Comparison of ENCODE assay signal across 8 cellular contexts in the genomic region with DNA sequence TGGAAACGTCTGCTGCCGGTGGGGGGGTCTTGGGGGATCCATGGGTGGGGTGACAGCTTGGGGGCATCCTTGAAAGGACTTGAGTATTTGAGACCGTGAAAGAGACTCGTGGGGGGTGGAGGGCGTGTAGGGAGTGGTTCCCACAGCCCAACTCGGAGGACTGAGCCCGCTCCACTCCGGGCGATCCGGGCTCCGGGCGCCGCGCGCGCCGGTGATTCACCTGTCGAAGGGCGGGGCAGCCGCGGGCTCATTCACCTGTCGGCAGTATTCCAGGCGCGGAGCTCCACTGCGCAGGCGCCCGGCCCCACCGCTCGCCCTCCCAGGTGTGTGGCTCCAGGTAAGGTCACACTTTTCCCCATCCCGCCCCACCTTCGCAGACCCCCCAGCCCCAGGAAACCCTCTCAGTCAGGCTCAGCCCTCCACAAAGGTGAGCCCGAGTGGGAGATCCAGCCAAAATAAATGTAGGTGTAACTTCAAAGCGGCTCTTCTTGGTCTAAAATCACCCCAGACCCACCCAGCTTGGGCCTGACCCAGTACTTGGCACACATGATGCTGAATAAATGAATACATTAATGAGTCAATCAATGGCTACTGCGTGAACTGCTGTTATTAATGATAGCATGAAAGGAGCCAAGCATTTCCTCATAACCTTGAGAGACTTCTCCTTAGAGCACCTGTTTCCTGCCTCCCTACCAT. TPM values are rescaled to one million over a fixed set of nuclear protein-coding genes. Genes with fewer than 3 reads are reported as not detected.
A peak's percentile ranks its signal among the peaks of the same experiment; 100 is the strongest.
DNase-seq lines count a peak whose midpoint lies in the region; ATAC-seq and TF ChIP-seq lines count a peak whose summit lies in the region.

No MANE protein-coding gene starts in this region.

- no peak for DNase-seq in AG04449 (ENCODE audit: low read depth, low spot score)
- no peak for DNase-seq in HFFc6
- peak; percentile 62 for DNase-seq in astrocyte of the hippocampus (ENCODE audit: low read depth, low spot score)
- peak; percentile 86 for DNase-seq in lung (ENCODE audit: low spot score)
- DNase-seq in posterior cingulate gyrus: no peak
- DNase-seq in adrenal gland: no peak

- H3K27me3 Mint-ChIP-seq in HFFc6 (ENCODE audit: insufficient read depth): peaks cover 9% of the 10 kb centered on the region

- H3K4me1 Mint-ChIP-seq in HFFc6 (ENCODE audit: low read depth): peaks cover 24% of the 10 kb centered on the region

- TF ChIP-seq CTCF in AG04449 (IDR thresholded peaks at IDR 0.05; ENCODE audit: insufficient read depth, low read length, missing control alignments): no peak
- TF ChIP-seq CTCF in HFFc6 (IDR thresholded peaks at IDR 0.05): no peak
- no peak for TF ChIP-seq CTCF in lung (IDR thresholded peaks at IDR 0.05; ENCODE audit: control extremely low read depth, extremely low read depth)
- TF ChIP-seq CTCF in adrenal gland (IDR thresholded peaks at IDR 0.05): no peak

- H3K4me1 ChIP-seq in lung (ENCODE audit: control insufficient read depth in 2 of 2, insufficient read depth in 2 of 2, low read length in 2 of 2) (peaks cover 0 to 1% of the 10 kb centered on the region in 2 donors), adrenal gland (replicated peaks in 1 of 2) (peaks cover 4 to 5% of the 10 kb centered on the region in 2 donors)

- H3K27ac Mint-ChIP-seq in HFFc6: no peak overlapping the region

- no peaks in the 10 kb centered on the region for H3K27me3 ChIP-seq in lung (ENCODE audit: control insufficient read depth, insufficient read depth)
- peaks cover 38% of the 10 kb centered on the region for H3K27me3 ChIP-seq in adrenal gland

- 15 to 25% methylated on average over 24 to 34 of the region's 34 CpGs for WGBS in lung, 2 donors
- WGBS in adrenal gland, 4 donors: 14 to 67% (median 25%) methylated on average over 1 to 34 of the region's 34 CpGs

- POLR2A ChIA-PET in AG04449 (lab: Yijun Ruan, JAX): interaction anchor here (0.5 to 1.0 kb wide), 3 partner anchors 54 to 256 kb away, joined by 3 read pairs; no protein-coding TSS in a partner anchor

- intact Hi-C loops in posterior cingulate gyrus (cut with DNase I) (no loop called here), adrenal gland (cut with DNase I) (no loop called here)

- no peak for TF ChIP-seq POLR2A in adrenal gland (IDR thresholded peaks at IDR 0.05)

- ATAC-seq in lung (ENCODE audit: insufficient read depth, low FRiP score) (peak; percentile 41), HG02610 (IDR thresholded peaks at IDR 0.05; ENCODE audit: unreplicated experiment) (no peak), GM18519 (IDR thresholded peaks at IDR 0.05; ENCODE audit: low FRiP score, unreplicated experiment) (no peak)

- H3K9me3 ChIP-seq in lung (ENCODE audit: control insufficient read depth in 2 of 2, insufficient read depth in 1 of 2, low read length in 1 of 2): no peaks in the 10 kb centered on the region
- H3K9me3 ChIP-seq in adrenal gland (replicated peaks in 1 of 3): no peaks in the 10 kb centered on the region

- H3K36me3 ChIP-seq in lung (ENCODE audit: control insufficient read depth in 2 of 2, insufficient read depth in 2 of 2, low read length in 2 of 2): no peaks in the 10 kb centered on the region
- H3K36me3 ChIP-seq in adrenal gland (replicated peaks in 1 of 2): no peaks in the 10 kb centered on the region

- CTCF ChIA-PET in AG04449 (lab: Yijun Ruan, JAX): interaction anchor here (0.5 to 4.8 kb wide), 11 partner anchors 10 to 183 kb away, joined by 3 to 21 read pairs (median 3); no protein-coding TSS in a partner anchor

- H3K27ac ChIP-seq in lung (ENCODE audit: low read depth in 1 of 2, low read length in 1 of 2) (no peak overlapping the region), adrenal gland (peak overlapping the region in 1 of 5 donors; percentile 61)

- H3K9me3 Mint-ChIP-seq in HFFc6: no peaks in the 10 kb centered on the region

- peak overlapping the region; percentile 71 for H3K4me3 Mint-ChIP-seq in HFFc6

- H3K4me3 ChIP-seq in AG04449 (ENCODE audit: low read depth, low read length) (peak overlapping the region; percentile 27), lung (no peak overlapping the region), adrenal gland (peak overlapping the region in 1 of 4 donors; percentile 45)

- H3K36me3 Mint-ChIP-seq in HFFc6 (ENCODE audit: low read depth): no peaks in the 10 kb centered on the region

RNA-seq across cellular contexts. Expression of gene NOTCH3, which starts 4.7 kb away (rescaled TPM):
- 10 to 100 TPM in 4 of 6 experiments, 1 to 10 TPM in 2; 3.4 to 18.0 (median 13.1) TPM for total RNA-seq in HFFc6 (2021; fragmentation: NEBNext Ultra II Directional; extraction: Animal tissue kit (Norgen Biotek cat#: 25700))
- total RNA-seq in lung: 10 to 100 TPM; 64.1 to 81.7 TPM
- 10 to 100 TPM; 13.1 to 22.1 TPM for polyA plus RNA-seq in lung
- total RNA-seq in adrenal gland: 10 to 100 TPM in 7 of 8 donors, 1 to 10 TPM in 1; 8.3 to 39.3 (median 17.7) TPM
- polyA plus RNA-seq in adrenal gland: 1 to 10 TPM; 3.7 to 8.9 (median 6.2) TPM

RNA-seq across cellular contexts. Expression of gene EPHX3, which starts 36.1 kb away (rescaled TPM):
- total RNA-seq in HFFc6 (2021; fragmentation: NEBNext Ultra II Directional; extraction: Animal tissue kit (Norgen Biotek cat#: 25700)): under 1 TPM in 3 of 6 experiments, not detected in 3; 0.13 to 0.37 (median 0.14) TPM
- total RNA-seq in lung (1 to 10 TPM; 1.7 to 2.7 TPM), adrenal gland (1 to 10 TPM in 1 of 8 donors, under 1 TPM in 5, not detected in 2; 0.43 to 7.5 (median 0.62) TPM)
- polyA plus RNA-seq in lung (1 to 10 TPM; 1.1 to 3.0 TPM), adrenal gland (under 1 TPM; 0.24 to 0.44 (median 0.31) TPM)

Comparison
In these comparisons a context has a peak if more than half of its experiments do, and no peak if none do; other contexts are left out.
1. DNase-seq: peak in astrocyte of the hippocampus (single experiment) and lung (single experiment); none in AG04449 (single experiment), HFFc6 (single experiment), posterior cingulate gyrus (0 of 10) and adrenal gland (0 of 7).